In genomic region chrX:47190445-47191269, GRCh38 we compare ENCODE assay signal across 8 cellular contexts. TPM values are rescaled to one million over a fixed set of nuclear protein-coding genes. Genes with fewer than 3 reads are reported as not detected.
A peak's percentile ranks its signal among the peaks of the same experiment; 100 is the strongest.
DNase-seq lines count a peak whose midpoint lies in the region; ATAC-seq and TF ChIP-seq lines count a peak whose summit lies in the region.

No MANE protein-coding gene starts in this region.

- peaks cover 45% of the 10 kb centered on the region for H3K4me1 Mint-ChIP-seq in activated CD4-positive, alpha-beta T cell treated with anti-CD3 and anti-CD28 coated beads for 36 hours

- no peaks in the 10 kb centered on the region for H3K9me3 Mint-ChIP-seq in activated CD4-positive, alpha-beta T cell treated with anti-CD3 and anti-CD28 coated beads for 36 hours (ENCODE audit: low read depth)

- CTCF ChIA-PET in activated CD4-positive, alpha-beta T cell treated with anti-CD3 and anti-CD28 coated beads for 36 hours (lab: Charles Lee): interaction anchor here (0.7 to 4.4 kb wide), 7 partner anchors 38 to 438 kb away, joined by 3 to 25 read pairs (median 3); partner anchors contain the start of gene RBM10

- peak overlapping the region; percentile 66 to 71 for H3K9ac ChIP-seq in colonic mucosa (ENCODE audit: low read depth in 2 of 2, low read length in 2 of 2)

- H3K27me3 Mint-ChIP-seq in activated CD4-positive, alpha-beta T cell treated with anti-CD3 and anti-CD28 coated beads for 36 hours: no peaks in the 10 kb centered on the region

- H3K27ac ChIP-seq in colonic mucosa: peak overlapping the region; percentile 41

- peak overlapping the region; percentile 91 for H3K4me3 Mint-ChIP-seq in activated CD4-positive, alpha-beta T cell treated with anti-CD3 and anti-CD28 coated beads for 36 hours

- ATAC-seq in HG03432 (IDR thresholded peaks at IDR 0.05; ENCODE audit: unreplicated experiment): peak; percentile 76
- peak; percentile 83 for ATAC-seq in activated CD4-positive, alpha-beta T cell treated with anti-CD3 and anti-CD28 coated beads for 36 hours

- H3K4me3 ChIP-seq in colonic mucosa: peak overlapping the region; percentile 43

- POLR2A ChIA-PET in activated CD4-positive, alpha-beta T cell treated with anti-CD3 and anti-CD28 coated beads for 36 hours (lab: Charles Lee): interaction anchor here (0.6 to 2.0 kb wide), 3 partner anchors 27 to 46 kb away, joined by 3 to 8 read pairs (median 6); partner anchors contain the start of genes CDK16, NDUFB11 and RBM10

- TF ChIP-seq POLR2A in GM19193 (IDR thresholded peaks at IDR 0.05; ENCODE audit: extremely low read depth, insufficient read depth, insufficient read length): peak; percentile 87

- H3K36me3 ChIP-seq in colonic mucosa: no peaks in the 10 kb centered on the region

- H3K4me1 ChIP-seq in colonic mucosa: peaks cover 9% of the 10 kb centered on the region

- H3K9me3 ChIP-seq in colonic mucosa: no peaks in the 10 kb centered on the region

- peak overlapping the region; percentile 92 for H3K27ac Mint-ChIP-seq in activated CD4-positive, alpha-beta T cell treated with anti-CD3 and anti-CD28 coated beads for 36 hours

- peaks cover 21% of the 10 kb centered on the region for H3K36me3 Mint-ChIP-seq in activated CD4-positive, alpha-beta T cell treated with anti-CD3 and anti-CD28 coated beads for 36 hours (ENCODE audit: low read depth)

- no peak for TF ChIP-seq CTCF in colonic mucosa (IDR thresholded peaks at IDR 0.05)

- peaks cover 3% of the 10 kb centered on the region for H3K27me3 ChIP-seq in colonic mucosa

- DNase-seq in Ammon's horn (ENCODE audit: low spot score) (peak; percentile 93), NCI-H524 (lab: John Stamatoyannopoulos, UW) (peak; percentile 94 to 97), colonic mucosa (peak; percentile 87), left kidney (ENCODE audit: low read depth, low spot score) (peak; percentile 97)
- DNase-seq in activated CD4-positive, alpha-beta T cell treated with anti-CD3 and anti-CD28 coated beads for 36 hours: peak; percentile 91
- peak; percentile 87 for DNase-seq in stimulated activated CD4-positive, alpha-beta T cell treated with anti-CD3 and anti-CD28 coated beads, Interleukin-1b, Interleukin-23, amount 100 ng/mL, for 48 hours

- intact Hi-C loops in activated CD4-positive, alpha-beta T cell treated with anti-CD3 and anti-CD28 coated beads for 36 hours (cut with DNase I, micrococcal nuclease): loop anchor here (1.0 to 10.0 kb wide), 9 partner anchors 42 to 834 kb away; partner anchors contain the start of genes ELK1 (in 1 of the 2), RBM10 (in 1 of the 2), USP11 (in 1 of the 2) and UXT (in 1 of the 2)
- intact Hi-C loops in colonic mucosa (cut with DNase I): loop anchor here (5.0 to 10.0 kb wide), 2 partner anchors 192 to 334 kb away; no protein-coding TSS in a partner anchor

RNA-seq across cellular contexts. Expression of gene UBA1, which starts 3.0 kb away (rescaled TPM):
- 100 to 1,000 TPM; 224 to 249 TPM for total RNA-seq in activated CD4-positive, alpha-beta T cell treated with anti-CD3 and anti-CD28 coated beads for 36 hours
- 100 to 1,000 TPM; 237 to 327 TPM for total RNA-seq in colonic mucosa

RNA-seq across cellular contexts. Expression of gene CDK16, which starts 27.8 kb away (rescaled TPM):
- 10 to 100 TPM; 62.7 to 78.9 TPM for total RNA-seq in activated CD4-positive, alpha-beta T cell treated with anti-CD3 and anti-CD28 coated beads for 36 hours
- 100 to 1,000 TPM in 1 of 2 donors, 10 to 100 TPM in 1; 95.0 to 147 TPM for total RNA-seq in colonic mucosa

RNA-seq across cellular contexts. Expression of gene USP11, which starts 42.2 kb away (rescaled TPM):
- total RNA-seq in activated CD4-positive, alpha-beta T cell treated with anti-CD3 and anti-CD28 coated beads for 36 hours: 10 to 100 TPM; 19.2 to 21.1 TPM
- 10 to 100 TPM; 20.7 to 22.9 TPM for total RNA-seq in colonic mucosa

RNA-seq across cellular contexts. Expression of gene RBM10, which starts 45.6 kb away (rescaled TPM):
- 10 to 100 TPM; 63.8 to 72.1 TPM for total RNA-seq in activated CD4-positive, alpha-beta T cell treated with anti-CD3 and anti-CD28 coated beads for 36 hours
- total RNA-seq in colonic mucosa: 10 to 100 TPM; 30.0 to 67.8 TPM

RNA-seq across cellular contexts. Expression of gene NDUFB11, which starts 46.2 kb away (rescaled TPM):
- 10 to 100 TPM; 89.9 to 90.8 TPM for total RNA-seq in activated CD4-positive, alpha-beta T cell treated with anti-CD3 and anti-CD28 coated beads for 36 hours
- total RNA-seq in colonic mucosa: 10 to 100 TPM; 84.6 to 97.1 TPM

Comparison
In these comparisons a context has a peak if more than half of its experiments do, and no peak if none do; other contexts are left out.
1. Peak in every context shown above with its lines: DNase-seq, ATAC-seq, H3K4me3 ChIP-seq and H3K27ac ChIP-seq.